Comparison of ENCODE assay signal across 10 cellular contexts in the genomic region with DNA sequence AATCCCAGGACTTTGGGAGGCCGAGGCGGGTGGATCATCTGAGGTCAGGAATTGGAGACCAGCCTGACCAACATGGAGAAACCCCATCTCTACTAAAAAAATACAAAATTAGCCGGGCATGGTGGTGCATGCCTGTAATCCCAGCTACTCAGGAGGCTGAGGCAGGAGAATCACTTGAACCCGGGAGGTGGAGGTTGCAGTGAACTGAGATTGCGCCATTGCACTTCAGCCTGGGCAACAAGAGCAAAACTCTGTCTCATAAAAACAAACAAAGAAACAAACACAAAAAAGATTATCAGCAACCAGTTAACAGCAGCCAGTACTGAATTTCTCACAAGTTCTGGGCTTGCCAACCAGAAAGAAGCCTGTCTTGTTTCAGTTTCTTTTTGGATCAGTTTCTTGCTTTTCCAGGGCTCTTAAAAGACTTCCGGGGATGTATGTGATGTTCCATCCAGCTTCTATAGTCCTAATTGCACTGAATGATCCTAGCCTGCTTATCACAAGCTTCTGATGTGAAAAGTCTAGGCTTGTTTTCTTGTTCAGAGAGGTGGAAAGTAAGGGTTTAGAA. TPM values are rescaled to one million over a fixed set of nuclear protein-coding genes. Genes with fewer than 3 reads are reported as not detected.
DNase-seq lines count a peak whose midpoint lies in the region; ATAC-seq, FAIRE-seq and TF ChIP-seq lines count a peak whose summit lies in the region.
"Not testable (repeated sequence)": the region's sequence is repeated elsewhere in the genome, so short reads cannot be mapped to it uniquely, and the experiment has no call there.
"Had no signal": no experiment of that assay in that cellular context is flagged by ENCODE, and none has a peak within 500 bp of the region (broad histone marks: within the 10 kb centered on the region; RNA-seq: fewer than 3 reads in every experiment).

No MANE protein-coding gene starts in this region.

- intact Hi-C loops in CD14-positive monocyte (cut with micrococcal nuclease); activated B cell treated with CpG ODN at 0.5 μM for 24 hours (cut with micrococcal nuclease): not testable (repeated sequence)

- H3K79me1 ChIP-seq in neuronal stem cell (ENCODE audit: low read depth, low read length) = not testable (repeated sequence)

- H3K9me3 Mint-ChIP-seq in CD14-positive monocyte; activated B cell treated with CpG ODN at 0.5 μM for 24 hours; activated naive CD8-positive, alpha-beta T cell treated with anti-CD3 and anti-CD28 coated beads, Interleukin-2, amount 10 ng/mL, durations not matched to agents 7 days and 5 days; effector memory CD8-positive, alpha-beta T cell: not testable (repeated sequence)

- not testable (repeated sequence) for H2BK12ac ChIP-seq in neuronal stem cell (ENCODE audit: low read length)

- H3K36me3 Mint-ChIP-seq in CD14-positive monocyte; activated B cell treated with CpG ODN at 0.5 μM for 24 hours (ENCODE audit: low read depth); activated naive CD8-positive, alpha-beta T cell treated with anti-CD3 and anti-CD28 coated beads, Interleukin-2, amount 10 ng/mL, durations not matched to agents 7 days and 5 days: not testable (repeated sequence)
- H3K36me3 Mint-ChIP-seq in effector memory CD8-positive, alpha-beta T cell (ENCODE audit: insufficient read depth) = peaks cover 11% of the 10 kb centered on the region

- H3K4ac ChIP-seq in neuronal stem cell (ENCODE audit: low read length) = not testable (repeated sequence)

- not testable (repeated sequence) for H3K36me3 ChIP-seq in Loucy (ENCODE audit: insufficient read depth, low read length); keratinocyte (ENCODE audit: control insufficient read depth in 2 of 2, extremely low read depth in 1 of 2, insufficient read depth in 2 of 2, low read length in 2 of 2); neuronal stem cell (replicated peaks in 1 of 2; ENCODE audit: control insufficient read depth in 2 of 2, insufficient read depth in 2 of 2, low read length in 2 of 2); suprapubic skin

- dilution Hi-C loops in keratinocyte (cut with MboI; ENCODE audit: extremely low pct_ligation_motif_present, low sequenced_read_pairs) = not testable (repeated sequence)

- not testable (repeated sequence) for ATAC-seq in activated B cell treated with CpG ODN at 0.5 μM for 24 hours (ENCODE audit: low read depth); activated naive CD8-positive, alpha-beta T cell treated with anti-CD3 and anti-CD28 coated beads, Interleukin-2, amount 10 ng/mL, durations not matched to agents 7 days and 5 days (ENCODE audit: low read depth); effector memory CD8-positive, alpha-beta T cell (replicated peaks)

- H3K9me2 ChIP-seq in Loucy (replicated peaks; ENCODE audit: low read depth, low read length) = not testable (repeated sequence)

- H3K27ac ChIP-seq in keratinocyte (ENCODE audit: control insufficient read depth, insufficient read depth, low read length) (peak overlapping the region; percentile 39), suprapubic skin (peak overlapping the region; percentile 32)
- not testable (repeated sequence) for H3K27ac ChIP-seq in neuronal stem cell (replicated peaks; ENCODE audit: low read length)

- H4K91ac ChIP-seq in neuronal stem cell (ENCODE audit: low read depth, low read length, poor library complexity) = not testable (repeated sequence)

- TF ChIP-seq EP300 in suprapubic skin (IDR thresholded peaks at IDR 0.05) = not testable (repeated sequence)

- TF ChIP-seq POLR2A in suprapubic skin (IDR thresholded peaks at IDR 0.05) = not testable (repeated sequence)

- not testable (repeated sequence) for FAIRE-seq in keratinocyte (lab: Jason Lieb, UNC)

- TF ChIP-seq CTCF in CD14-positive monocyte (IDR thresholded peaks at IDR 0.05); Loucy (conservative IDR thresholded peaks at IDR 0.05; ENCODE audit: low read length); activated B cell treated with CpG ODN at 0.5 μM for 24 hours (IDR thresholded peaks at IDR 0.05); keratinocyte (optimal IDR thresholded peaks at IDR 0.05 in 1 of 3, IDR thresholded peaks at IDR 0.05 in 1 of 3, conservative IDR thresholded peaks at IDR 0.05 in 1 of 3; ENCODE audit: extremely low read depth in 1 of 3, insufficient read depth in 2 of 3, low read length in 3 of 3); suprapubic skin (IDR thresholded peaks at IDR 0.05): not testable (repeated sequence)

- POLR2A ChIA-PET in activated B cell treated with CpG ODN at 0.5 μM for 24 hours (lab: Charles Lee); activated naive CD8-positive, alpha-beta T cell treated with anti-CD3 and anti-CD28 coated beads, Interleukin-2, amount 10 ng/mL, durations not matched to agents 7 days and 5 days (lab: Charles Lee): not testable (repeated sequence)

- H3K79me2 ChIP-seq in Loucy (ENCODE audit: insufficient read depth, low read length); keratinocyte (ENCODE audit: control insufficient read depth, insufficient read depth, low read length): not testable (repeated sequence)

- peak overlapping the region; percentile 49 to 99 (median 75) for H3K27ac Mint-ChIP-seq in CD14-positive monocyte
- peak overlapping the region; percentile 56 for H3K27ac Mint-ChIP-seq in activated B cell treated with CpG ODN at 0.5 μM for 24 hours
- H3K27ac Mint-ChIP-seq in activated naive CD8-positive, alpha-beta T cell treated with anti-CD3 and anti-CD28 coated beads, Interleukin-2, amount 10 ng/mL, durations not matched to agents 7 days and 5 days = peak overlapping the region; percentile 78
- H3K27ac Mint-ChIP-seq in effector memory CD8-positive, alpha-beta T cell = peak overlapping the region; percentile 19 to 32

- CTCF ChIA-PET in activated B cell treated with CpG ODN at 0.5 μM for 24 hours (lab: Charles Lee) = not testable (repeated sequence)

- H2BK15ac ChIP-seq in neuronal stem cell (ENCODE audit: low read length) = not testable (repeated sequence)

- peaks cover 25% of the 10 kb centered on the region for H3K4me1 ChIP-seq in Loucy (ENCODE audit: insufficient read depth, low read length, poor library complexity, severe bottlenecking)
- H3K4me1 ChIP-seq in keratinocyte (ENCODE audit: control insufficient read depth, extremely low read depth, insufficient read depth, low read length) = peaks cover 33% of the 10 kb centered on the region
- peaks cover 4 to 10% of the 10 kb centered on the region in 2 donors for H3K4me1 ChIP-seq in neuronal stem cell (ENCODE audit: control insufficient read depth in 2 of 2, insufficient read depth in 1 of 2, low read depth in 1 of 2, low read length in 2 of 2)
- H3K4me1 ChIP-seq in suprapubic skin = peaks cover 49% of the 10 kb centered on the region

- not testable (repeated sequence) for H3K4me2 ChIP-seq in Loucy (ENCODE audit: low read depth, low read length, poor library complexity, severe bottlenecking); keratinocyte (ENCODE audit: control insufficient read depth, extremely low read depth, insufficient read depth, low read depth, low read length); neuronal stem cell (ENCODE audit: insufficient read depth, low read length, poor library complexity, severe bottlenecking)

- not testable (repeated sequence) for H3K9ac ChIP-seq in Loucy (ENCODE audit: low read depth, low read length, poor library complexity, severe bottlenecking); keratinocyte (ENCODE audit: control insufficient read depth, extremely low read depth, insufficient read depth, low read length); neuronal stem cell (ENCODE audit: low read depth, low read length, poor library complexity)

- peak overlapping the region in 1 of 2 donors; percentile 39 for H3K4me3 Mint-ChIP-seq in CD14-positive monocyte
- not testable (repeated sequence) for H3K4me3 Mint-ChIP-seq in activated B cell treated with CpG ODN at 0.5 μM for 24 hours; activated naive CD8-positive, alpha-beta T cell treated with anti-CD3 and anti-CD28 coated beads, Interleukin-2, amount 10 ng/mL, durations not matched to agents 7 days and 5 days; effector memory CD8-positive, alpha-beta T cell

- not testable (repeated sequence) for H3K4me3 ChIP-seq in Loucy (ENCODE audit: low read length, poor library complexity, severe bottlenecking); keratinocyte (ENCODE audit: control insufficient read depth in 2 of 3, extremely low read depth in 1 of 3, insufficient read depth in 2 of 3, low read depth in 1 of 3, low read length in 3 of 3); neuronal stem cell (ENCODE audit: low read length in 2 of 2); suprapubic skin

- H3F3A ChIP-seq in Loucy (ENCODE audit: low read depth) = not testable (repeated sequence)

- H4K8ac ChIP-seq in neuronal stem cell (ENCODE audit: low read depth, low read length) = not testable (repeated sequence)

- H2AFZ ChIP-seq in Loucy (ENCODE audit: low read length) = peak overlapping the region; percentile 25; the same call in 1 of the 2 replicates
- peak overlapping the region; percentile 87 for H2AFZ ChIP-seq in keratinocyte (ENCODE audit: control insufficient read depth, low read length)
- peak overlapping the region; percentile 34 for H2AFZ ChIP-seq in neuronal stem cell (ENCODE audit: low read length)

- not testable (repeated sequence) for H3K14ac ChIP-seq in neuronal stem cell (ENCODE audit: low read length)

- no CpG with 5 or more reads among the region's 6 CpGs for WGBS in neuronal stem cell (ENCODE audit: extremely low coverage in 2 of 2, insufficient read length in 2 of 2, insufficient replicate concordance in 1 of 2), 2 donors
- WGBS in suprapubic skin = 56% methylated on average over 6 of the region's 6 CpGs

- peaks cover 42% of the 10 kb centered on the region for H3K4me1 Mint-ChIP-seq in CD14-positive monocyte
- peaks cover 25% of the 10 kb centered on the region for H3K4me1 Mint-ChIP-seq in activated B cell treated with CpG ODN at 0.5 μM for 24 hours
- peaks cover 26% of the 10 kb centered on the region for H3K4me1 Mint-ChIP-seq in activated naive CD8-positive, alpha-beta T cell treated with anti-CD3 and anti-CD28 coated beads, Interleukin-2, amount 10 ng/mL, durations not matched to agents 7 days and 5 days
- H3K4me1 Mint-ChIP-seq in effector memory CD8-positive, alpha-beta T cell (ENCODE audit: low read depth in 2 of 2) = peaks cover 14 to 17% of the 10 kb centered on the region in 2 donors

- not testable (repeated sequence) for H3K9me3 ChIP-seq in Loucy (ENCODE audit: insufficient read depth, low read depth, low read length); keratinocyte (ENCODE audit: control insufficient read depth, low read depth, low read length); neuronal stem cell (replicated peaks in 1 of 2; ENCODE audit: control insufficient read depth in 2 of 2, insufficient read depth in 1 of 2, low read depth in 1 of 2, low read length in 2 of 2); suprapubic skin

- not testable (repeated sequence) for DNase-seq in CD14-positive monocyte (ENCODE audit: low spot score); activated B cell treated with CpG ODN at 0.5 μM for 24 hours; activated naive CD8-positive, alpha-beta T cell treated with anti-CD3 and anti-CD28 coated beads, Interleukin-2, amount 10 ng/mL, durations not matched to agents 7 days and 5 days; effector memory CD8-positive, alpha-beta T cell; keratinocyte (ENCODE audit: low read depth, low spot score); neuronal stem cell (ENCODE audit: low spot score); suprapubic skin (ENCODE audit: low spot score in 2 of 2)

- not testable (repeated sequence) for H3K27me3 Mint-ChIP-seq in CD14-positive monocyte (ENCODE audit: low read depth in 3 of 3); activated B cell treated with CpG ODN at 0.5 μM for 24 hours; activated naive CD8-positive, alpha-beta T cell treated with anti-CD3 and anti-CD28 coated beads, Interleukin-2, amount 10 ng/mL, durations not matched to agents 7 days and 5 days; effector memory CD8-positive, alpha-beta T cell

- not testable (repeated sequence) for H3K9me1 ChIP-seq in keratinocyte (ENCODE audit: control insufficient read depth, extremely low read depth, insufficient read depth, low read length)

- H2AK5ac ChIP-seq in neuronal stem cell (ENCODE audit: low read depth, low read length) = not testable (repeated sequence)

- not testable (repeated sequence) for H3K23ac ChIP-seq in neuronal stem cell (ENCODE audit: low read depth, low read length, poor library complexity)

- H2BK120ac ChIP-seq in neuronal stem cell (ENCODE audit: low read depth, low read length) = not testable (repeated sequence)

- H3K27me3 ChIP-seq in Loucy (ENCODE audit: insufficient read depth, low read length, poor library complexity, severe bottlenecking); keratinocyte (ENCODE audit: control insufficient read depth, extremely low read depth, insufficient read depth, low read length); neuronal stem cell (ENCODE audit: control insufficient read depth in 3 of 3, insufficient read depth in 3 of 3, low read depth in 1 of 3, low read length in 3 of 3); suprapubic skin: not testable (repeated sequence)

- H2BK5ac ChIP-seq in neuronal stem cell (ENCODE audit: low read length) = not testable (repeated sequence)

- H4K20me1 ChIP-seq in Loucy (ENCODE audit: insufficient read depth, low read length, poor library complexity, severe bottlenecking); keratinocyte (ENCODE audit: control insufficient read depth, extremely low read depth, insufficient read depth, low read length): not testable (repeated sequence)

- H3K18ac ChIP-seq in neuronal stem cell (ENCODE audit: low read length) = not testable (repeated sequence)

RNA-seq across cellular contexts. Expression of gene SP1, which starts 6.3 kb away (rescaled TPM):
- polyA plus RNA-seq in CD14-positive monocyte (10 to 100 TPM; 15.1 to 22.7 TPM), keratinocyte (30.7 to 34.5 TPM (median 31.2 TPM) in 3 replicates)
- total RNA-seq in activated B cell treated with CpG ODN at 0.5 μM for 24 hours (99.2 and 102 TPM in 2 replicates), suprapubic skin (100 to 1,000 TPM in 3 of 4 donors, 10 to 100 TPM in 1; 82.5 to 122 (median 111) TPM)
- 10 to 100 TPM; 88.7 to 96.2 TPM for total RNA-seq in activated naive CD8-positive, alpha-beta T cell treated with anti-CD3 and anti-CD28 coated beads, Interleukin-2, amount 10 ng/mL, durations not matched to agents 7 days and 5 days
- 9.3 TPM for polyA plus RNA-seq in keratinocyte (2011; ENCODE audit: low read depth)
- 14.5 and 20.1 TPM in 2 replicates for polyA plus RNA-seq in keratinocyte (2011; cell fraction: cytosol; rRNA removed)
- polyA plus RNA-seq in keratinocyte (2011; cell fraction: nucleus; rRNA removed) = 38.4 and 41.8 TPM in 2 replicates
- 16.6 and 21.3 TPM in 2 replicates for polyA plus RNA-seq in keratinocyte (2012; ENCODE audit: low replicate concordance)
- polyA minus RNA-seq in keratinocyte = 68.7 to 128 TPM (median 106 TPM) in 3 replicates
- polyA minus RNA-seq in keratinocyte (2011; cell fraction: cytosol; rRNA and poly(A)+ RNA removed) = 29.0 TPM
- 32.4 and 49.2 TPM in 2 replicates for polyA minus RNA-seq in keratinocyte (2011; cell fraction: nucleus; rRNA and poly(A)+ RNA removed)
- 27.3 TPM for polyA plus RNA-seq in neuronal stem cell (2013, experiment 1 of 2)
- 27.4 TPM for polyA plus RNA-seq in neuronal stem cell (2013, experiment 2 of 2)

RNA-seq across cellular contexts. Expression of gene SP7, which starts 37.5 kb away (rescaled TPM):
- polyA plus RNA-seq in CD14-positive monocyte = not detected
- not detected in 2 replicates for total RNA-seq in activated B cell treated with CpG ODN at 0.5 μM for 24 hours
- total RNA-seq in activated naive CD8-positive, alpha-beta T cell treated with anti-CD3 and anti-CD28 coated beads, Interleukin-2, amount 10 ng/mL, durations not matched to agents 7 days and 5 days = not detected
- polyA plus RNA-seq in keratinocyte = not detected in 3 replicates
- polyA plus RNA-seq in keratinocyte (2011; ENCODE audit: low read depth) = not detected
- not detected in 2 replicates for polyA plus RNA-seq in keratinocyte (2011; cell fraction: cytosol; rRNA removed)
- polyA plus RNA-seq in keratinocyte (2011; cell fraction: nucleus; rRNA removed) = not detected in 2 replicates
- polyA plus RNA-seq in keratinocyte (2012; ENCODE audit: low replicate concordance) = not detected in 2 replicates
- not detected in 3 replicates for polyA minus RNA-seq in keratinocyte
- polyA minus RNA-seq in keratinocyte (2011; cell fraction: cytosol; rRNA and poly(A)+ RNA removed) = not detected
- polyA minus RNA-seq in keratinocyte (2011; cell fraction: nucleus; rRNA and poly(A)+ RNA removed) = not detected in 2 replicates
- 0.22 TPM for polyA plus RNA-seq in neuronal stem cell (2013, experiment 1 of 2)
- polyA plus RNA-seq in neuronal stem cell (2013, experiment 2 of 2) = 0.35 TPM
- not detected for total RNA-seq in suprapubic skin
- total RNA-seq: heart right ventricle, posterior vena cava had no signal
- polyA plus RNA-seq: heart right ventricle had no signal

RNA-seq across cellular contexts. Expression of gene AMHR2, which starts 50.0 kb away (rescaled TPM):
- polyA plus RNA-seq in CD14-positive monocyte (not detected), keratinocyte (0.04 TPM in 1 of 3 replicates, not detected in the others)
- total RNA-seq in activated B cell treated with CpG ODN at 0.5 μM for 24 hours (not detected in 2 replicates), suprapubic skin (under 1 TPM in 1 of 4 donors, not detected in 3; 0.23 TPM)
- total RNA-seq in activated naive CD8-positive, alpha-beta T cell treated with anti-CD3 and anti-CD28 coated beads, Interleukin-2, amount 10 ng/mL, durations not matched to agents 7 days and 5 days = not detected
- not detected for polyA plus RNA-seq in keratinocyte (2011; ENCODE audit: low read depth)
- polyA plus RNA-seq in keratinocyte (2011; cell fraction: cytosol; rRNA removed) = not detected in 2 replicates
- not detected in 2 replicates for polyA plus RNA-seq in keratinocyte (2011; cell fraction: nucleus; rRNA removed)
- polyA plus RNA-seq in keratinocyte (2012; ENCODE audit: low replicate concordance) = not detected in 2 replicates
- not detected in 3 replicates for polyA minus RNA-seq in keratinocyte
- not detected for polyA minus RNA-seq in keratinocyte (2011; cell fraction: cytosol; rRNA and poly(A)+ RNA removed)
- not detected in 2 replicates for polyA minus RNA-seq in keratinocyte (2011; cell fraction: nucleus; rRNA and poly(A)+ RNA removed)
- polyA plus RNA-seq in neuronal stem cell (2013, experiment 1 of 2) = 0.46 TPM
- 0.42 TPM for polyA plus RNA-seq in neuronal stem cell (2013, experiment 2 of 2)
- total RNA-seq: posterior vena cava had no signal
- polyA plus RNA-seq: heart right ventricle had no signal

RNA-seq across cellular contexts. Expression of gene AAAS, which starts 52.2 kb away (rescaled TPM):
- polyA plus RNA-seq in CD14-positive monocyte = 10 to 100 TPM; 25.6 to 27.2 TPM
- total RNA-seq in activated B cell treated with CpG ODN at 0.5 μM for 24 hours = 57.3 and 72.1 TPM in 2 replicates
- 10 to 100 TPM; 65.0 to 67.0 TPM for total RNA-seq in activated naive CD8-positive, alpha-beta T cell treated with anti-CD3 and anti-CD28 coated beads, Interleukin-2, amount 10 ng/mL, durations not matched to agents 7 days and 5 days
- 42.1 to 58.3 TPM (median 42.3 TPM) in 3 replicates for polyA plus RNA-seq in keratinocyte
- polyA plus RNA-seq in keratinocyte (2011; ENCODE audit: low read depth) = 5.4 TPM
- 25.7 and 29.1 TPM in 2 replicates for polyA plus RNA-seq in keratinocyte (2011; cell fraction: cytosol; rRNA removed)
- 106 and 125 TPM in 2 replicates for polyA plus RNA-seq in keratinocyte (2011; cell fraction: nucleus; rRNA removed)
- polyA plus RNA-seq in keratinocyte (2012; ENCODE audit: low replicate concordance) = 28.7 and 45.0 TPM in 2 replicates
- 53.9 to 90.1 TPM (median 74.2 TPM) in 3 replicates for polyA minus RNA-seq in keratinocyte
- polyA minus RNA-seq in keratinocyte (2011; cell fraction: cytosol; rRNA and poly(A)+ RNA removed) = 41.2 TPM
- 26.0 and 32.9 TPM in 2 replicates for polyA minus RNA-seq in keratinocyte (2011; cell fraction: nucleus; rRNA and poly(A)+ RNA removed)
- polyA plus RNA-seq in neuronal stem cell (2013, experiment 1 of 2) = 66.1 TPM
- polyA plus RNA-seq in neuronal stem cell (2013, experiment 2 of 2) = 65.0 TPM
- 10 to 100 TPM; 35.9 to 72.9 (median 52.5) TPM for total RNA-seq in suprapubic skin

Comparison
In these comparisons a context has a peak if more than half of its experiments do, and no peak if none do; other contexts are left out.
1. H3K27ac Mint-ChIP-seq: peak in every context shown above with its lines; median percentile 78 in activated naive CD8-positive, alpha-beta T cell treated with anti-CD3 and anti-CD28 coated beads, Interleukin-2, amount 10 ng/mL, durations not matched to agents 7 days and 5 days; 75 in CD14-positive monocyte; 56 in activated B cell treated with CpG ODN at 0.5 μM for 24 hours; 26 in effector memory CD8-positive, alpha-beta T cell.
2. H2AFZ ChIP-seq: peak in every context shown above with its lines; median percentile 87 in keratinocyte; 34 in neuronal stem cell; 25 in Loucy.